1 cellular context compared by ENCODE assay signal in the genomic region with DNA sequence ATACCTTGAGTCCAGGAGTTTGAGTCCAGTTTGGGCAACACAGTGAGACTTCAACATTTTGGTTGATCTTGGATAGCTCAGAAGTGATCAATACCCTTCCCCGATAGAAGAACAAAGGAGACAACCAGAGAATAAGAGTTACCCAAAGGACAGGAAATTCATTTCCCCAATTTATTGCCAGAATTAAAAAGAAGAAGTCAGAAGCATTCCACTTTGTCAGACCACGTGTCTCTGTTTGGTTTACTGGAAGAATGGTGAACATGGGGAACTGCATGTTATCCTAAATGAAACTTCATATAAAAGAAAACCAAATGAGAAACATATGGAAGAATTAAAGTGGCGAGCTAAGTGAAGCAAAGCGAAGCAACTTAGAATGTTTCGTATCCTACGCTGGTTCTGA.
TF ChIP-seq lines count a peak whose summit lies in the region.

No MANE protein-coding gene starts in this region.

TF ChIP-seq in WTC11, 78 proteins besides CTCF, POLR2A, EP300 and RAD21 (continued from another document):
- TF ChIP-seq, protein P1, sequence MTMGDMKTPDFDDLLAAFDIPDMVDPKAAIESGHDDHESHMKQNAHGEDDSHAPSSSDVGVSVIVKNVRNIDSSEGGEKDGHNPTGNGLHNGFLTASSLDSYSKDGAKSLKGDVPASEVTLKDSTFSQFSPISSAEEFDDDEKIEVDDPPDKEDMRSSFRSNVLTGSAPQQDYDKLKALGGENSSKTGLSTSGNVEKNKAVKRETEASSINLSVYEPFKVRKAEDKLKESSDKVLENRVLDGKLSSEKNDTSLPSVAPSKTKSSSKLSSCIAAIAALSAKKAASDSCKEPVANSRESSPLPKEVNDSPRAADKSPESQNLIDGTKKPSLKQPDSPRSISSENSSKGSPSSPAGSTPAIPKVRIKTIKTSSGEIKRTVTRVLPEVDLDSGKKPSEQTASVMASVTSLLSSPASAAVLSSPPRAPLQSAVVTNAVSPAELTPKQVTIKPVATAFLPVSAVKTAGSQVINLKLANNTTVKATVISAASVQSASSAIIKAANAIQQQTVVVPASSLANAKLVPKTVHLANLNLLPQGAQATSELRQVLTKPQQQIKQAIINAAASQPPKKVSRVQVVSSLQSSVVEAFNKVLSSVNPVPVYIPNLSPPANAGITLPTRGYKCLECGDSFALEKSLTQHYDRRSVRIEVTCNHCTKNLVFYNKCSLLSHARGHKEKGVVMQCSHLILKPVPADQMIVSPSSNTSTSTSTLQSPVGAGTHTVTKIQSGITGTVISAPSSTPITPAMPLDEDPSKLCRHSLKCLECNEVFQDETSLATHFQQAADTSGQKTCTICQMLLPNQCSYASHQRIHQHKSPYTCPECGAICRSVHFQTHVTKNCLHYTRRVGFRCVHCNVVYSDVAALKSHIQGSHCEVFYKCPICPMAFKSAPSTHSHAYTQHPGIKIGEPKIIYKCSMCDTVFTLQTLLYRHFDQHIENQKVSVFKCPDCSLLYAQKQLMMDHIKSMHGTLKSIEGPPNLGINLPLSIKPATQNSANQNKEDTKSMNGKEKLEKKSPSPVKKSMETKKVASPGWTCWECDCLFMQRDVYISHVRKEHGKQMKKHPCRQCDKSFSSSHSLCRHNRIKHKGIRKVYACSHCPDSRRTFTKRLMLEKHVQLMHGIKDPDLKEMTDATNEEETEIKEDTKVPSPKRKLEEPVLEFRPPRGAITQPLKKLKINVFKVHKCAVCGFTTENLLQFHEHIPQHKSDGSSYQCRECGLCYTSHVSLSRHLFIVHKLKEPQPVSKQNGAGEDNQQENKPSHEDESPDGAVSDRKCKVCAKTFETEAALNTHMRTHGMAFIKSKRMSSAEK (CRISPR knock-in tag; IDR thresholded peaks at IDR 0.05; ENCODE audit: borderline replicate concordance) = no peak
- TF ChIP-seq JAZF1 (CRISPR knock-in tag; IDR thresholded peaks at IDR 0.05) = no peak
- no peak for TF ChIP-seq NFYB (CRISPR knock-in tag; conservative IDR thresholded peaks at IDR 0.05; ENCODE audit: low read depth)
- TF ChIP-seq RELA (CRISPR knock-in tag; IDR thresholded peaks at IDR 0.05; ENCODE audit: borderline replicate concordance) = no peak
- no peak for TF ChIP-seq CREM (CRISPR knock-in tag; IDR thresholded peaks at IDR 0.05)
- TF ChIP-seq, protein P2, sequence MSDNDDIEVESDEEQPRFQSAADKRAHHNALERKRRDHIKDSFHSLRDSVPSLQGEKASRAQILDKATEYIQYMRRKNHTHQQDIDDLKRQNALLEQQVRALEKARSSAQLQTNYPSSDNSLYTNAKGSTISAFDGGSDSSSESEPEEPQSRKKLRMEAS (CRISPR knock-in tag; IDR thresholded peaks at IDR 0.05) = no peak
- TF ChIP-seq, protein P3, sequence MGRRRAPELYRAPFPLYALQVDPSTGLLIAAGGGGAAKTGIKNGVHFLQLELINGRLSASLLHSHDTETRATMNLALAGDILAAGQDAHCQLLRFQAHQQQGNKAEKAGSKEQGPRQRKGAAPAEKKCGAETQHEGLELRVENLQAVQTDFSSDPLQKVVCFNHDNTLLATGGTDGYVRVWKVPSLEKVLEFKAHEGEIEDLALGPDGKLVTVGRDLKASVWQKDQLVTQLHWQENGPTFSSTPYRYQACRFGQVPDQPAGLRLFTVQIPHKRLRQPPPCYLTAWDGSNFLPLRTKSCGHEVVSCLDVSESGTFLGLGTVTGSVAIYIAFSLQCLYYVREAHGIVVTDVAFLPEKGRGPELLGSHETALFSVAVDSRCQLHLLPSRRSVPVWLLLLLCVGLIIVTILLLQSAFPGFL (CRISPR knock-in tag; IDR thresholded peaks at IDR 0.05; ENCODE audit: borderline replicate concordance) = no peak
- no peak for TF ChIP-seq ZNF423 (CRISPR knock-in tag; IDR thresholded peaks at IDR 0.05)
- TF ChIP-seq ESRRA (CRISPR knock-in tag; IDR thresholded peaks at IDR 0.05; ENCODE audit: borderline replicate concordance) = no peak
- TF ChIP-seq, protein P4, sequence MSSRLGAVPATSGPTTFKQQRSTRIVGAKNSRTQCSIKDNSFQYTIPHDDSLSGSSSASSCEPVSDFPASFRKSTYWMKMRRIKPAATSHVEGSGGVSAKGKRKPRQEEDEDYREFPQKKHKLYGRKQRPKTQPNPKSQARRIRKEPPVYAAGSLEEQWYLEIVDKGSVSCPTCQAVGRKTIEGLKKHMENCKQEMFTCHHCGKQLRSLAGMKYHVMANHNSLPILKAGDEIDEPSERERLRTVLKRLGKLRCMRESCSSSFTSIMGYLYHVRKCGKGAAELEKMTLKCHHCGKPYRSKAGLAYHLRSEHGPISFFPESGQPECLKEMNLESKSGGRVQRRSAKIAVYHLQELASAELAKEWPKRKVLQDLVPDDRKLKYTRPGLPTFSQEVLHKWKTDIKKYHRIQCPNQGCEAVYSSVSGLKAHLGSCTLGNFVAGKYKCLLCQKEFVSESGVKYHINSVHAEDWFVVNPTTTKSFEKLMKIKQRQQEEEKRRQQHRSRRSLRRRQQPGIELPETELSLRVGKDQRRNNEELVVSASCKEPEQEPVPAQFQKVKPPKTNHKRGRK (CRISPR knock-in tag; IDR thresholded peaks at IDR 0.05; ENCODE audit: borderline replicate concordance) = no peak
- no peak for TF ChIP-seq NFE2L1 (CRISPR knock-in tag; IDR thresholded peaks at IDR 0.05)
- TF ChIP-seq, protein P5, sequence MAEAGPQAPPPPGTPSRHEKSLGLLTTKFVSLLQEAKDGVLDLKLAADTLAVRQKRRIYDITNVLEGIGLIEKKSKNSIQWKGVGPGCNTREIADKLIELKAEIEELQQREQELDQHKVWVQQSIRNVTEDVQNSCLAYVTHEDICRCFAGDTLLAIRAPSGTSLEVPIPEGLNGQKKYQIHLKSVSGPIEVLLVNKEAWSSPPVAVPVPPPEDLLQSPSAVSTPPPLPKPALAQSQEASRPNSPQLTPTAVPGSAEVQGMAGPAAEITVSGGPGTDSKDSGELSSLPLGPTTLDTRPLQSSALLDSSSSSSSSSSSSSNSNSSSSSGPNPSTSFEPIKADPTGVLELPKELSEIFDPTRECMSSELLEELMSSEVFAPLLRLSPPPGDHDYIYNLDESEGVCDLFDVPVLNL (CRISPR knock-in tag; IDR thresholded peaks at IDR 0.05; ENCODE audit: borderline replicate concordance, low read depth) = no peak
- TF ChIP-seq OVOL2 (CRISPR knock-in tag; IDR thresholded peaks at IDR 0.05; ENCODE audit: borderline replicate concordance) = no peak
- no peak for TF ChIP-seq GABPB1 (CRISPR knock-in tag; IDR thresholded peaks at IDR 0.05)
- TF ChIP-seq, protein P6, sequence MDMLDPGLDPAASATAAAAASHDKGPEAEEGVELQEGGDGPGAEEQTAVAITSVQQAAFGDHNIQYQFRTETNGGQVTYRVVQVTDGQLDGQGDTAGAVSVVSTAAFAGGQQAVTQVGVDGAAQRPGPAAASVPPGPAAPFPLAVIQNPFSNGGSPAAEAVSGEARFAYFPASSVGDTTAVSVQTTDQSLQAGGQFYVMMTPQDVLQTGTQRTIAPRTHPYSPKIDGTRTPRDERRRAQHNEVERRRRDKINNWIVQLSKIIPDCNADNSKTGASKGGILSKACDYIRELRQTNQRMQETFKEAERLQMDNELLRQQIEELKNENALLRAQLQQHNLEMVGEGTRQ (CRISPR knock-in tag; IDR thresholded peaks at IDR 0.05) = no peak
- TF ChIP-seq, protein P7, sequence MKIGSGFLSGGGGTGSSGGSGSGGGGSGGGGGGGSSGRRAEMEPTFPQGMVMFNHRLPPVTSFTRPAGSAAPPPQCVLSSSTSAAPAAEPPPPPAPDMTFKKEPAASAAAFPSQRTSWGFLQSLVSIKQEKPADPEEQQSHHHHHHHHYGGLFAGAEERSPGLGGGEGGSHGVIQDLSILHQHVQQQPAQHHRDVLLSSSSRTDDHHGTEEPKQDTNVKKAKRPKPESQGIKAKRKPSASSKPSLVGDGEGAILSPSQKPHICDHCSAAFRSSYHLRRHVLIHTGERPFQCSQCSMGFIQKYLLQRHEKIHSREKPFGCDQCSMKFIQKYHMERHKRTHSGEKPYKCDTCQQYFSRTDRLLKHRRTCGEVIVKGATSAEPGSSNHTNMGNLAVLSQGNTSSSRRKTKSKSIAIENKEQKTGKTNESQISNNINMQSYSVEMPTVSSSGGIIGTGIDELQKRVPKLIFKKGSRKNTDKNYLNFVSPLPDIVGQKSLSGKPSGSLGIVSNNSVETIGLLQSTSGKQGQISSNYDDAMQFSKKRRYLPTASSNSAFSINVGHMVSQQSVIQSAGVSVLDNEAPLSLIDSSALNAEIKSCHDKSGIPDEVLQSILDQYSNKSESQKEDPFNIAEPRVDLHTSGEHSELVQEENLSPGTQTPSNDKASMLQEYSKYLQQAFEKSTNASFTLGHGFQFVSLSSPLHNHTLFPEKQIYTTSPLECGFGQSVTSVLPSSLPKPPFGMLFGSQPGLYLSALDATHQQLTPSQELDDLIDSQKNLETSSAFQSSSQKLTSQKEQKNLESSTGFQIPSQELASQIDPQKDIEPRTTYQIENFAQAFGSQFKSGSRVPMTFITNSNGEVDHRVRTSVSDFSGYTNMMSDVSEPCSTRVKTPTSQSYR (CRISPR knock-in tag; IDR thresholded peaks at IDR 0.05) = no peak
TF ChIP-seq in WTC11: peak in this region for 0.
